In genomic region chr12:109097140-109097434, GRCh38 we compare ENCODE assay signal across 9 cellular contexts. TPM values are rescaled to one million over a fixed set of nuclear protein-coding genes. Genes with fewer than 3 reads are reported as not detected.
DNase-seq lines count a peak whose midpoint lies in the region; ATAC-seq and TF ChIP-seq lines count a peak whose summit lies in the region.
"Had no signal": no experiment of that assay in that cellular context is flagged by ENCODE, and none has a peak within 500 bp of the region (broad histone marks: within the 10 kb centered on the region; RNA-seq: fewer than 3 reads in every experiment).

No MANE protein-coding gene starts in this region.

- no peaks in the 10 kb centered on the region for H3K9me2 ChIP-seq in Karpas-422 (replicated peaks; ENCODE audit: insufficient read depth, low read length)

- no peak overlapping the region; the same call in 1 of the 2 replicates for H2AFZ ChIP-seq in Karpas-422 (ENCODE audit: low read length)
- peak overlapping the region; percentile 94 for H2AFZ ChIP-seq in mammary epithelial cell (ENCODE audit: low read depth, low read length)

- H3K4me3 ChIP-seq in CD8-positive, alpha-beta T cell (ENCODE audit: low read depth, low read length), result no peak overlapping the region
- H3K4me3 ChIP-seq in Karpas-422 (ENCODE audit: low read length) (peak overlapping the region; percentile 83), mammary epithelial cell (replicated peaks in 1 of 3; ENCODE audit: insufficient read depth in 1 of 3, low read depth in 2 of 3, low read length in 3 of 3) (peak overlapping the region; percentile 67 to 75 (median 68))

- H3K27ac Mint-ChIP-seq in CD8-positive, alpha-beta T cell, result no peak overlapping the region
- peak overlapping the region; percentile 92 for H3K27ac Mint-ChIP-seq in neural crest cell (ENCODE audit: unreplicated experiment)

- H4K20me1 ChIP-seq in Karpas-422 (ENCODE audit: insufficient read depth, low read depth, low read length) (no peaks in the 10 kb centered on the region), mammary epithelial cell (ENCODE audit: insufficient read depth, low read length) (no peaks in the 10 kb centered on the region)

- H3K9ac ChIP-seq in Karpas-422 (ENCODE audit: low read length) (peak overlapping the region; percentile 82), mammary epithelial cell (ENCODE audit: insufficient read depth, low read length) (no peak overlapping the region)

- DNase-seq in CD8-positive, alpha-beta T cell, result no peak
- DNase-seq in Karpas-422 (no peak), mammary epithelial cell (no peak), neural crest cell (ENCODE audit: low read depth, low spot score) (no peak), GM20000 (ENCODE audit: low spot score) (no peak)
- no peak for DNase-seq in activated CD4-positive, CD25-positive, alpha-beta regulatory T cell treated with anti-CD3 and anti-CD28 coated beads, Interleukin-2, amount 50 U/mL, for 72 hours
- DNase-seq: central memory CD4-positive, alpha-beta T cell had no signal

- no peaks in the 10 kb centered on the region for H3K9me3 Mint-ChIP-seq in CD8-positive, alpha-beta T cell
- no peaks in the 10 kb centered on the region for H3K9me3 Mint-ChIP-seq in neural crest cell

- dilution Hi-C loops in mammary epithelial cell (cut with HindIII; ENCODE audit: low sequenced_read_pairs), result loop anchor here (5.0 to 10.0 kb wide), 5 partner anchors 70 to 532 kb away; partner anchors contain the start of genes ISCU and SART3

- CTCF ChIA-PET in CD8-positive, alpha-beta T cell (lab: Charles Lee), result interaction anchor here (5.7 kb wide), 1 partner anchor 214 kb away, joined by 46 read pairs; no protein-coding TSS in a partner anchor
- CTCF ChIA-PET in mammary epithelial cell (lab: Charles Lee; ENCODE audit: low non-redundant PET), result no interaction called here

- peaks cover 5% of the 10 kb centered on the region for H3K36me3 ChIP-seq in CD8-positive, alpha-beta T cell (ENCODE audit: insufficient read depth, low read length)
- H3K36me3 ChIP-seq in Karpas-422 (ENCODE audit: insufficient read depth, low read length) (peaks cover 29% of the 10 kb centered on the region), mammary epithelial cell (ENCODE audit: insufficient read depth, low read length) (peaks cover 3% of the 10 kb centered on the region)

- 29% methylated on average over 3 of the region's 11 CpGs for WGBS in mammary epithelial cell (ENCODE audit: low coverage, missing lambda C conversion rate)

- H3K79me2 ChIP-seq in Karpas-422 (ENCODE audit: low read length), result peaks cover 37% of the 10 kb centered on the region
- H3K79me2 ChIP-seq in mammary epithelial cell (ENCODE audit: insufficient read depth, low read length), result peaks cover 25% of the 10 kb centered on the region

- BruUV-seq in mammary epithelial cell (replicated peaks; lab: Mats Ljungman, UMichigan), result no TSS peak

- H3K4me3 Mint-ChIP-seq in CD8-positive, alpha-beta T cell, result peak overlapping the region; percentile 88
- H3K4me3 Mint-ChIP-seq in neural crest cell, result peak overlapping the region; percentile 95

- no peaks in the 10 kb centered on the region for H3K9me3 ChIP-seq in CD8-positive, alpha-beta T cell (ENCODE audit: low read length)
- H3K9me3 ChIP-seq in Karpas-422 (ENCODE audit: low read length), result no peaks in the 10 kb centered on the region
- no peaks in the 10 kb centered on the region for H3K9me3 ChIP-seq in mammary epithelial cell (replicated peaks; ENCODE audit: insufficient read depth, low read length)

- peaks cover 42% of the 10 kb centered on the region for H3K4me1 ChIP-seq in CD8-positive, alpha-beta T cell (ENCODE audit: insufficient read depth, low read length)
- peaks cover 33% of the 10 kb centered on the region for H3K4me1 ChIP-seq in Karpas-422 (ENCODE audit: low read length)
- H3K4me1 ChIP-seq in mammary epithelial cell (ENCODE audit: insufficient read depth, low read length), result peaks cover 22% of the 10 kb centered on the region

- ATAC-seq in CD8-positive, alpha-beta T cell, result no peak
- no peak for ATAC-seq in HG03196 (IDR thresholded peaks at IDR 0.05; ENCODE audit: unreplicated experiment)
- ATAC-seq in HG03095 (IDR thresholded peaks at IDR 0.05; ENCODE audit: unreplicated experiment), result no peak

- peaks cover 10% of the 10 kb centered on the region for H3K36me3 Mint-ChIP-seq in CD8-positive, alpha-beta T cell
- H3K36me3 Mint-ChIP-seq in neural crest cell (ENCODE audit: low read depth), result peaks cover 24% of the 10 kb centered on the region

- H3K27me3 ChIP-seq in CD8-positive, alpha-beta T cell (ENCODE audit: insufficient read depth, low read length), result no peaks in the 10 kb centered on the region
- no peaks in the 10 kb centered on the region for H3K27me3 ChIP-seq in Karpas-422 (ENCODE audit: low read length)
- H3K27me3 ChIP-seq in mammary epithelial cell (ENCODE audit: insufficient read depth, low read length), result no peaks in the 10 kb centered on the region

- no peaks in the 10 kb centered on the region for H3K27me3 Mint-ChIP-seq in CD8-positive, alpha-beta T cell (ENCODE audit: low read depth)
- no peaks in the 10 kb centered on the region for H3K27me3 Mint-ChIP-seq in neural crest cell (ENCODE audit: low read depth)

- in situ Hi-C loops in mammary epithelial cell (cut with MboI; ENCODE audit: low sequenced_read_pairs in 2 of 2), result loop anchor here in 1 of 2 donors (25.0 kb wide), 2 partner anchors 460 to 535 kb away; partner anchors contain the start of genes ISCU, SART3 and SELPLG

- peaks cover 48% of the 10 kb centered on the region for H3K4me1 Mint-ChIP-seq in CD8-positive, alpha-beta T cell (ENCODE audit: low read depth)
- peaks cover 46% of the 10 kb centered on the region for H3K4me1 Mint-ChIP-seq in neural crest cell

- peak overlapping the region; percentile 94 for H3K4me2 ChIP-seq in Karpas-422 (ENCODE audit: low read depth, low read length, poor library complexity, severe bottlenecking)
- peak overlapping the region; percentile 93 for H3K4me2 ChIP-seq in mammary epithelial cell (ENCODE audit: insufficient read depth, low read depth, low read length)

- no peak overlapping the region for H3K27ac ChIP-seq in CD8-positive, alpha-beta T cell (ENCODE audit: low read depth, low read length)
- H3K27ac ChIP-seq in Karpas-422 (ENCODE audit: low read length) (no peak overlapping the region), mammary epithelial cell (ENCODE audit: insufficient read depth, low read depth, low read length) (no peak overlapping the region)

- TF ChIP-seq CTCF in CD8-positive, alpha-beta T cell (IDR thresholded peaks at IDR 0.05), result no peak
- TF ChIP-seq CTCF in mammary epithelial cell (conservative IDR thresholded peaks at IDR 0.05 in 1 of 2, IDR thresholded peaks at IDR 0.05 in 1 of 2; ENCODE audit: extremely low read depth in 1 of 2, insufficient read depth in 1 of 2, low read depth in 1 of 2, low read length in 2 of 2), result no peak
- TF ChIP-seq CTCF in neural crest cell (conservative IDR thresholded peaks at IDR 0.05), result no peak
- TF ChIP-seq CTCF in GM20000 (IDR thresholded peaks at IDR 0.05; ENCODE audit: extremely low read depth, missing control alignments), result no peak

- intact Hi-C loops in CD8-positive, alpha-beta T cell (cut with DNase I, micrococcal nuclease), result loop anchor here (2.0 to 10.0 kb wide), 4 partner anchors 432 to 898 kb away; partner anchors contain the start of genes ANKRD13A (in 2 of the 2), GIT2 (in 2 of the 2), FAM222A (in 1 of the 2) and SELPLG (in 1 of the 2)
- intact Hi-C loops in mammary epithelial cell (cut with micrococcal nuclease), result loop anchor here (5.0 to 10.0 kb wide), 3 partner anchors 242 to 365 kb away; partner anchors contain the start of genes CORO1C and SSH1

- POLR2A ChIA-PET in CD8-positive, alpha-beta T cell (lab: Charles Lee), result no interaction called here

RNA-seq across cellular contexts. Expression of gene UNG, which starts 0.3 kb away (rescaled TPM):
- total RNA-seq in CD8-positive, alpha-beta T cell, result 1 to 10 TPM; 4.5 to 4.7 TPM
- total RNA-seq in Karpas-422 (2014; rRNA removed; shearing (Covaris generic); ENCODE audit: low replicate concordance), result 28.8 and 31.6 TPM in 2 replicates
- total RNA-seq in mammary epithelial cell, result 10 to 100 TPM; 34.2 to 37.7 TPM
- polyA plus RNA-seq in mammary epithelial cell, result 38.6 TPM
- polyA minus RNA-seq in mammary epithelial cell, result 32.7 TPM
- total RNA-seq in neural crest cell, result 77.6 and 78.7 TPM in 2 replicates

RNA-seq across cellular contexts. Expression of gene ALKBH2, which starts 3.8 kb away (rescaled TPM):
- 10 to 100 TPM in 1 of 2 experiments, 1 to 10 TPM in 1; 9.8 to 12.8 TPM for total RNA-seq in CD8-positive, alpha-beta T cell
- total RNA-seq in Karpas-422 (2014; rRNA removed; shearing (Covaris generic); ENCODE audit: low replicate concordance), result 30.6 and 47.7 TPM in 2 replicates
- 10 to 100 TPM; 15.2 to 23.9 TPM for total RNA-seq in mammary epithelial cell
- 23.1 TPM for polyA plus RNA-seq in mammary epithelial cell
- 34.9 TPM for polyA minus RNA-seq in mammary epithelial cell
- 33.1 and 36.2 TPM in 2 replicates for total RNA-seq in neural crest cell

RNA-seq across cellular contexts. Expression of gene ACACB, which starts 19.3 kb away (rescaled TPM):
- 10 to 100 TPM; 20.2 to 23.4 TPM for total RNA-seq in CD8-positive, alpha-beta T cell
- 6.5 and 12.3 TPM in 2 replicates for total RNA-seq in Karpas-422 (2014; rRNA removed; shearing (Covaris generic); ENCODE audit: low replicate concordance)
- total RNA-seq in mammary epithelial cell (1 to 10 TPM; 4.7 to 6.0 TPM), neural crest cell (15.9 and 16.8 TPM in 2 replicates)
- 1.8 TPM for polyA plus RNA-seq in mammary epithelial cell
- 6.5 TPM for polyA minus RNA-seq in mammary epithelial cell

RNA-seq across cellular contexts. Expression of gene USP30, which starts 44.7 kb away (rescaled TPM):
- total RNA-seq in CD8-positive, alpha-beta T cell, result 10 to 100 TPM; 28.2 to 33.1 TPM
- 19.3 and 23.7 TPM in 2 replicates for total RNA-seq in Karpas-422 (2014; rRNA removed; shearing (Covaris generic); ENCODE audit: low replicate concordance)
- total RNA-seq in mammary epithelial cell (10 to 100 TPM; 10.0 to 13.5 TPM), neural crest cell (15.4 and 20.9 TPM in 2 replicates)
- 6.1 TPM for polyA plus RNA-seq in mammary epithelial cell
- polyA minus RNA-seq in mammary epithelial cell, result 44.2 TPM
